27 cellular contexts compared by ENCODE assay signal in the genomic region with DNA sequence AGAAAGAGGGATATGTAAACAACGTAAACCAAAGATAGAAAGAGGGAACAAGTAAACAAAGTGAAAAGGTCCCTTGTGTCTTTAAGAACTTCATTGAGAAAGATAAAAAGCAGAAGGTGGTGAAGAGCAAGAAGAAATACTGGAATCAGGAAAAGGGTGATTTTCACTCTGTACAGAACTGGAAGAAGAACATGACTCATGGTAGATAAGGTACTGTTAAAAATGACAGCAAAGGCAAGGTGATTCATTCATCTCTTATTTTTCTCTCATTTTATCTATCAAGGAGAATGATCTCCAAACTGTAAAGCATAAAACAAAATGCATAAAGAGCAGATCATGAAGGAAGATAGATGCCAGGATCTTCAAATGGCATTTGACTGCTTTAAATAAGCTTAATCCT.
DNase-seq lines count a peak whose midpoint lies in the region; ATAC-seq, FAIRE-seq and TF ChIP-seq lines count a peak whose summit lies in the region.
"Had no signal": no experiment of that assay in that cellular context is flagged by ENCODE, and none has a peak within 500 bp of the region (broad histone marks: within the 10 kb centered on the region; RNA-seq: fewer than 3 reads in every experiment).

No MANE protein-coding gene starts in this region.

- in situ Hi-C loops in transverse colon (cut with MboI; ENCODE audit: low pct_ligation_motif_present in 1 of 4, low pct_unique_long_range_greater_than_20kb in 1 of 4, low sequenced_read_pairs in 3 of 4) (no loop called here), GM13976 (cut with MboI; ENCODE audit: low sequenced_read_pairs, unreplicated experiment) (no loop called here)

- FAIRE-seq in D721Med (lab: Jason Lieb, UNC) = peak; percentile 90
- peak; percentile 29 for FAIRE-seq in keratinocyte (lab: Jason Lieb, UNC)
- FAIRE-seq: A549, GM12878, GM12892, GM19239 had no signal

- DNase-seq in D721Med (ENCODE audit: insufficient read length, low spot score) (no peak), NCI-H226 (peak; percentile 45), epithelial cell of esophagus (ENCODE audit: low read depth) (peak; percentile 4), keratinocyte (ENCODE audit: low read depth, low spot score) (no peak), transverse colon (no peak), GM13976 (ENCODE audit: low spot score) (no peak), NCI-H146 (lab: John Stamatoyannopoulos, UW) (no peak)
- DNase-seq: AML-193; Caco-2; Calu3; CD4-positive, alpha-beta T cell; CD8-positive, alpha-beta T cell; DMS 273 treated with DMSO at 0.1 percent for 48 hours; DMS153; DMS53; DMS79; DND-41; EL; GDM1 had no signal

- H3K36me3 ChIP-seq in keratinocyte (ENCODE audit: control insufficient read depth in 2 of 2, extremely low read depth in 1 of 2, insufficient read depth in 2 of 2, low read length in 2 of 2) (no peaks in the 10 kb centered on the region), transverse colon (no peaks in the 10 kb centered on the region)
- H3K36me3 ChIP-seq: BLaER1 treated with 17β-estradiol and CSF1 and Interleukin-3, amounts not matched to agents 10 nM and 100 nM had no signal

- no peaks in the 10 kb centered on the region for H3K79me2 ChIP-seq in keratinocyte (ENCODE audit: control insufficient read depth, insufficient read depth, low read length)

- 83 to 85% methylated on average over 1 of the region's 1 CpG for WGBS in transverse colon (ENCODE audit: low coverage in 1 of 2), 2 donors

- no peak overlapping the region for H3K4me2 ChIP-seq in keratinocyte (ENCODE audit: control insufficient read depth, extremely low read depth, insufficient read depth, low read depth, low read length)
- H3K4me2 ChIP-seq: A549; BLaER1 treated with 17β-estradiol and CSF1 and Interleukin-3, amounts not matched to agents 10 nM and 100 nM had no signal

- H3K27me3 ChIP-seq in keratinocyte (ENCODE audit: control insufficient read depth, extremely low read depth, insufficient read depth, low read length) = no peaks in the 10 kb centered on the region
- no peaks in the 10 kb centered on the region for H3K27me3 ChIP-seq in transverse colon
- H3K27me3 ChIP-seq: BLaER1 treated with 17β-estradiol and CSF1 and Interleukin-3, amounts not matched to agents 10 nM and 100 nM had no signal

- TF ChIP-seq EP300 in transverse colon (IDR thresholded peaks at IDR 0.05; ENCODE audit: low read depth) = no peak

- H4K20me1 ChIP-seq in keratinocyte (ENCODE audit: control insufficient read depth, extremely low read depth, insufficient read depth, low read length) = no peaks in the 10 kb centered on the region
- H4K20me1 ChIP-seq: BLaER1 treated with 17β-estradiol and CSF1 and Interleukin-3, amounts not matched to agents 10 nM and 100 nM had no signal

- TF ChIP-seq CTCF in D721Med (IDR thresholded peaks at IDR 0.05; ENCODE audit: insufficient read depth, missing control alignments) (no peak), epithelial cell of esophagus (IDR thresholded peaks at IDR 0.05; ENCODE audit: insufficient read depth, low read depth, low read length, missing control alignments) (no peak), keratinocyte (optimal IDR thresholded peaks at IDR 0.05 in 1 of 3, IDR thresholded peaks at IDR 0.05 in 1 of 3, conservative IDR thresholded peaks at IDR 0.05 in 1 of 3; ENCODE audit: extremely low read depth in 1 of 3, insufficient read depth in 2 of 3, low read length in 3 of 3) (no peak), transverse colon (IDR thresholded peaks at IDR 0.05) (no peak), GM13976 (IDR thresholded peaks at IDR 0.05; ENCODE audit: borderline replicate concordance, control extremely low read depth, extremely low read depth, insufficient read depth, missing control alignments) (no peak)

- H3K9me3 ChIP-seq in keratinocyte (ENCODE audit: control insufficient read depth, low read depth, low read length) (no peaks in the 10 kb centered on the region), transverse colon (peaks cover 0 to 4% of the 10 kb centered on the region in 2 donors)
- H3K9me3 ChIP-seq: A549, Caco-2 had no signal

- no peak for ATAC-seq in HG02642 (IDR thresholded peaks at IDR 0.05; ENCODE audit: poor library complexity, unreplicated experiment)
- ATAC-seq: A549; CD8-positive, alpha-beta T cell; GM12878 had no signal

- intact Hi-C loops in transverse colon (cut with DNase I; ENCODE audit: low total_unique reads) = no loop called here

- TF ChIP-seq POLR2A in transverse colon (IDR thresholded peaks at IDR 0.05) = no peak

- H3K4me1 ChIP-seq in keratinocyte (ENCODE audit: control insufficient read depth, extremely low read depth, insufficient read depth, low read length) = no peaks in the 10 kb centered on the region
- H3K4me1 ChIP-seq in transverse colon = no peaks in the 10 kb centered on the region
- H3K4me1 ChIP-seq: A549; BLaER1 treated with 17β-estradiol and CSF1 and Interleukin-3, amounts not matched to agents 10 nM and 100 nM; Caco-2 had no signal

- no peak overlapping the region for H3K9ac ChIP-seq in keratinocyte (ENCODE audit: control insufficient read depth, extremely low read depth, insufficient read depth, low read length)
- H3K9ac ChIP-seq: BLaER1 treated with 17β-estradiol and CSF1 and Interleukin-3, amounts not matched to agents 10 nM and 100 nM had no signal

- no peak overlapping the region for H3K27ac ChIP-seq in keratinocyte (ENCODE audit: control insufficient read depth, insufficient read depth, low read length)
- H3K27ac ChIP-seq in transverse colon = no peak overlapping the region
- H3K27ac ChIP-seq: 22Rv1; A549; BLaER1 treated with 17β-estradiol and CSF1 and Interleukin-3, amounts not matched to agents 10 nM and 100 nM; C4-2B had no signal

- no peak overlapping the region for H2AFZ ChIP-seq in keratinocyte (ENCODE audit: control insufficient read depth, low read length)

- H3K4me3 ChIP-seq in epithelial cell of esophagus (ENCODE audit: low read length) (no peak overlapping the region), keratinocyte (ENCODE audit: control insufficient read depth in 2 of 3, extremely low read depth in 1 of 3, insufficient read depth in 2 of 3, low read depth in 1 of 3, low read length in 3 of 3) (no peak overlapping the region), transverse colon (no peak overlapping the region)
- H3K4me3 ChIP-seq: A549; BLaER1 treated with 17β-estradiol and CSF1 and Interleukin-3, amounts not matched to agents 10 nM and 100 nM; GM12878 had no signal

- H3K9me1 ChIP-seq in keratinocyte (ENCODE audit: control insufficient read depth, extremely low read depth, insufficient read depth, low read length) = no peaks in the 10 kb centered on the region

- dilution Hi-C loops in keratinocyte (cut with MboI; ENCODE audit: extremely low pct_ligation_motif_present, low sequenced_read_pairs) = no loop called here

Comparison
In these comparisons a context has a peak if more than half of its experiments do, and no peak if none do; other contexts are left out.
1. DNase-seq: peak in NCI-H226 (single experiment) and epithelial cell of esophagus (single experiment); none in D721Med (single experiment), keratinocyte (single experiment), transverse colon (single experiment), GM13976 (single experiment) and NCI-H146 (single experiment).